ENCODE assay signal across 18 cellular contexts in genomic region chr9:92576175-92576574, GRCh38. TPM values are rescaled to one million over a fixed set of nuclear protein-coding genes. Genes with fewer than 3 reads are reported as not detected.
"Had no signal": no experiment of that assay in that cellular context is flagged by ENCODE, and none has a peak within 500 bp of the region (broad histone marks: within the 10 kb centered on the region; RNA-seq: fewer than 3 reads in every experiment).

No MANE protein-coding gene starts in this region.

- H3K4me1 Mint-ChIP-seq: activated CD4-positive, alpha-beta T cell treated with anti-CD3 and anti-CD28 coated beads, Interleukin-2, amount 10 ng/mL, durations not matched to agents 7 days and 5 days; activated naive CD8-positive, alpha-beta T cell treated with anti-CD3 and anti-CD28 coated beads for 36 hours; brain; naive B cell had no signal

- H3K4me1 ChIP-seq: heart right ventricle, lower lobe of right lung, tibial artery, vagina had no signal

- H3K27me3 ChIP-seq: gastroesophageal sphincter, heart right ventricle, tibial artery, vagina had no signal

- H3K4me3 ChIP-seq: gastroesophageal sphincter, heart right ventricle, lower lobe of right lung, tibial artery, vagina had no signal

- H3K36me3 ChIP-seq: gastroesophageal sphincter, heart right ventricle, lower lobe of right lung, tibial artery, vagina had no signal

- H3K27ac Mint-ChIP-seq: activated CD4-positive, alpha-beta T cell treated with anti-CD3 and anti-CD28 coated beads, Interleukin-2, amount 10 ng/mL, durations not matched to agents 7 days and 5 days; activated naive CD8-positive, alpha-beta T cell treated with anti-CD3 and anti-CD28 coated beads for 36 hours; naive B cell had no signal

- H3K27me3 Mint-ChIP-seq: activated CD4-positive, alpha-beta T cell treated with anti-CD3 and anti-CD28 coated beads, Interleukin-2, amount 10 ng/mL, durations not matched to agents 7 days and 5 days; activated naive CD8-positive, alpha-beta T cell treated with anti-CD3 and anti-CD28 coated beads for 36 hours; brain; naive B cell had no signal

- H3K36me3 Mint-ChIP-seq: brain had no signal

- H3K4me3 Mint-ChIP-seq: activated CD4-positive, alpha-beta T cell treated with anti-CD3 and anti-CD28 coated beads, Interleukin-2, amount 10 ng/mL, durations not matched to agents 7 days and 5 days; activated naive CD8-positive, alpha-beta T cell treated with anti-CD3 and anti-CD28 coated beads for 36 hours; brain; naive B cell had no signal

- DNase-seq: activated CD4-positive, alpha-beta T cell treated with anti-CD3 and anti-CD28 coated beads, Interleukin-2, amount 10 ng/mL, durations not matched to agents 7 days and 5 days; activated CD8-positive, alpha-beta memory T cell treated with anti-CD3 and anti-CD28 coated beads, Interleukin-2, amount 50 U/mL, for 48 hours; activated naive CD8-positive, alpha-beta T cell treated with anti-CD3 and anti-CD28 coated beads for 36 hours; amygdala; effector memory CD4-positive, alpha-beta T cell; heart right ventricle; left cardiac atrium; lower lobe of right lung; naive B cell; retina; stimulated activated CD4-positive, alpha-beta T cell treated with anti-CD3 and anti-CD28 coated beads, Interleukin-15, amount 100 ng/mL, for 24 hours; stimulated activated CD4-positive, alpha-beta T cell treated with anti-CD3 and anti-CD28 coated beads, Interleukin-4, amount 100 ng/mL, for 1 hour; stimulated activated naive CD4-positive, alpha-beta T cell; tibial artery had no signal

- ATAC-seq: gastroesophageal sphincter, heart right ventricle, left cardiac atrium, lower lobe of right lung had no signal

- H3K27ac ChIP-seq: epithelial cell of prostate, gastroesophageal sphincter, heart right ventricle, lower lobe of right lung, tibial artery, vagina had no signal

- H3K9me3 ChIP-seq: gastroesophageal sphincter, lower lobe of right lung, tibial artery, vagina had no signal

RNA-seq across cellular contexts. Expression of gene ECM2, which starts 40.4 kb away (rescaled TPM):
- total RNA-seq: activated CD4-positive, alpha-beta T cell treated with anti-CD3 and anti-CD28 coated beads, Interleukin-2, amount 10 ng/mL, durations not matched to agents 7 days and 5 days; activated naive CD8-positive, alpha-beta T cell treated with anti-CD3 and anti-CD28 coated beads for 36 hours had no signal
